9 cellular contexts compared by ENCODE assay signal in genomic region chr14:68507544-68508081, GRCh38.
DNase-seq lines count a peak whose midpoint lies in the region; ATAC-seq and TF ChIP-seq lines count a peak whose summit lies in the region.
"Had no signal": no experiment of that assay in that cellular context is flagged by ENCODE, and none has a peak within 500 bp of the region (broad histone marks: within the 10 kb centered on the region; RNA-seq: fewer than 3 reads in every experiment).

No MANE protein-coding gene starts in this region.

- no peaks in the 10 kb centered on the region for H3K27me3 Mint-ChIP-seq in activated naive CD8-positive, alpha-beta T cell treated with anti-CD3 and anti-CD28 coated beads, Interleukin-2, amount 50 U/mL, for 24 hours
- no peaks in the 10 kb centered on the region for H3K27me3 Mint-ChIP-seq in natural killer cell treated with Interleukin-12 subunit alpha and Interleukin-12 subunit beta and Interleukin-15 and Interleukin-18, amount 100 ng/mL, for 72 hours

- H3K27ac ChIP-seq in C4-2B, result peak overlapping the region; percentile 65

- DNase-seq in NCI-H510A treated with DMSO at 0.1 percent for 48 hours (lab: John Stamatoyannopoulos, UW) (peak; percentile 71), GM19240 (ENCODE audit: insufficient read length, low spot score) (no peak), dedifferentiated amniotic fluid mesenchymal stem cell (ENCODE audit: extremely low spot score) (no peak)
- no peak for DNase-seq in activated naive CD8-positive, alpha-beta T cell treated with anti-CD3 and anti-CD28 coated beads, Interleukin-2, amount 50 U/mL, for 24 hours
- DNase-seq in natural killer cell treated with Interleukin-12 subunit alpha and Interleukin-12 subunit beta and Interleukin-15 and Interleukin-18, amount 100 ng/mL, for 72 hours (ENCODE audit: low spot score), result no peak

- H3K4me1 Mint-ChIP-seq in activated naive CD8-positive, alpha-beta T cell treated with anti-CD3 and anti-CD28 coated beads, Interleukin-2, amount 50 U/mL, for 24 hours, result peaks cover 62% of the 10 kb centered on the region
- H3K4me1 Mint-ChIP-seq in natural killer cell treated with Interleukin-12 subunit alpha and Interleukin-12 subunit beta and Interleukin-15 and Interleukin-18, amount 100 ng/mL, for 72 hours (ENCODE audit: low read depth in 2 of 2), result peaks cover 19 to 28% of the 10 kb centered on the region in 2 donors

- H3K9me3 Mint-ChIP-seq in activated naive CD8-positive, alpha-beta T cell treated with anti-CD3 and anti-CD28 coated beads, Interleukin-2, amount 50 U/mL, for 24 hours, result no peaks in the 10 kb centered on the region
- no peaks in the 10 kb centered on the region for H3K9me3 Mint-ChIP-seq in natural killer cell treated with Interleukin-12 subunit alpha and Interleukin-12 subunit beta and Interleukin-15 and Interleukin-18, amount 100 ng/mL, for 72 hours

- ATAC-seq in activated naive CD8-positive, alpha-beta T cell treated with anti-CD3 and anti-CD28 coated beads, Interleukin-2, amount 50 U/mL, for 24 hours, result no peak
- peak in 1 of 2 donors; percentile 28 for ATAC-seq in natural killer cell treated with Interleukin-12 subunit alpha and Interleukin-12 subunit beta and Interleukin-15 and Interleukin-18, amount 100 ng/mL, for 72 hours
- ATAC-seq in GM18519 (IDR thresholded peaks at IDR 0.05; ENCODE audit: low FRiP score, unreplicated experiment), result no peak
- ATAC-seq in HG03432 (IDR thresholded peaks at IDR 0.05; ENCODE audit: unreplicated experiment), result no peak
- ATAC-seq: HepG2 had no signal

- H3K27ac Mint-ChIP-seq in activated naive CD8-positive, alpha-beta T cell treated with anti-CD3 and anti-CD28 coated beads, Interleukin-2, amount 50 U/mL, for 24 hours, result peak overlapping the region; percentile 67
- peak overlapping the region in 1 of 2 donors; percentile 25 for H3K27ac Mint-ChIP-seq in natural killer cell treated with Interleukin-12 subunit alpha and Interleukin-12 subunit beta and Interleukin-15 and Interleukin-18, amount 100 ng/mL, for 72 hours

- no peak for TF ChIP-seq CTCF in C4-2B (conservative IDR thresholded peaks at IDR 0.05)

- H3K36me3 Mint-ChIP-seq in activated naive CD8-positive, alpha-beta T cell treated with anti-CD3 and anti-CD28 coated beads, Interleukin-2, amount 50 U/mL, for 24 hours (ENCODE audit: low read depth), result no peaks in the 10 kb centered on the region
- H3K36me3 Mint-ChIP-seq in natural killer cell treated with Interleukin-12 subunit alpha and Interleukin-12 subunit beta and Interleukin-15 and Interleukin-18, amount 100 ng/mL, for 72 hours, result no peaks in the 10 kb centered on the region

- H3K4me3 Mint-ChIP-seq in activated naive CD8-positive, alpha-beta T cell treated with anti-CD3 and anti-CD28 coated beads, Interleukin-2, amount 50 U/mL, for 24 hours, result no peak overlapping the region
- peak overlapping the region; percentile 43 for H3K4me3 Mint-ChIP-seq in natural killer cell treated with Interleukin-12 subunit alpha and Interleukin-12 subunit beta and Interleukin-15 and Interleukin-18, amount 100 ng/mL, for 72 hours
